17 cellular contexts compared by ENCODE assay signal in the genomic region with DNA sequence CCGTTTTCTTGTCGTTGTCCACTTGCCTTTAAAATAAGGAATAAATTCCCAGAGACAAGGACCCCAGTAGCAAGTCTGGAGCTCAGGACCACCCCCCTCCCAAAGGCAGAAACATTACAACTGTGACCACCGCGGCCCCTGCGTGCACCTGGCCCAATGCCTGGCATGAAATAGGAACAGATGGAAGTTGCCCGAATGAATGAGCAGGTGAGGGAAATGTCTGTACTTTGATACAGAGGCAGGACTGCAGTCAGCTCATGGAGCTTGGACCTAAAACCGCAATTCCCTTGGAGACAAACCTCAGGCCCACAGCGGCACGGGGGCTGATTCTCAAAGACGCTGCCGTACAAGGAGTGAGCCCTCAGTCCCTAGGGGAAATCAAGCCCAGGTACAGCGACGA. TPM values are rescaled to one million over a fixed set of nuclear protein-coding genes. Genes with fewer than 3 reads are reported as not detected.
DNase-seq lines count a peak whose midpoint lies in the region; ATAC-seq and TF ChIP-seq lines count a peak whose summit lies in the region.
"Had no signal": no experiment of that assay in that cellular context is flagged by ENCODE, and none has a peak within 500 bp of the region (broad histone marks: within the 10 kb centered on the region; RNA-seq: fewer than 3 reads in every experiment).

No MANE protein-coding gene starts in this region.

- H3K9me3 Mint-ChIP-seq in activated B cell treated with CpG ODN at 0.5 μM for 24 hours: no peaks in the 10 kb centered on the region
- no peaks in the 10 kb centered on the region for H3K9me3 Mint-ChIP-seq in naive B cell
- H3K9me3 Mint-ChIP-seq in GM23338: no peaks in the 10 kb centered on the region
- H3K9me3 Mint-ChIP-seq: activated naive CD8-positive, alpha-beta T cell treated with anti-CD3 and anti-CD28 coated beads, Interleukin-2, amount 10 ng/mL, durations not matched to agents 7 days and 5 days; activated T-helper 17 cell treated with anti-CD3 and anti-CD28 coated beads, Interleukin-2, amount 50 U/mL, for 72 hours; T-cell had no signal

- H3K36me3 ChIP-seq in left ventricle myocardium inferior: no peaks in the 10 kb centered on the region
- H3K36me3 ChIP-seq in GM23338 (ENCODE audit: insufficient read depth): no peaks in the 10 kb centered on the region

- H3K4me1 Mint-ChIP-seq in activated B cell treated with CpG ODN at 0.5 μM for 24 hours: peaks cover 69% of the 10 kb centered on the region
- peaks cover 59 to 74% (median 73%) of the 10 kb centered on the region in 3 donors for H3K4me1 Mint-ChIP-seq in naive B cell
- H3K4me1 Mint-ChIP-seq in GM23338: peaks cover 14% of the 10 kb centered on the region; the same call in 2 of the 3 replicates

- intact Hi-C loops in left ventricle myocardium inferior (cut with micrococcal nuclease): loop anchor here (5.0 kb wide), 1 partner anchor 199 kb away; a partner anchor contains a TSS
- intact Hi-C loops in Right ventricle myocardium superior (cut with DNase I): loop anchor here (2.0 kb wide), 1 partner anchor 201 kb away; no protein-coding TSS in a partner anchor
- intact Hi-C loops in activated B cell treated with CpG ODN at 0.5 μM for 24 hours (cut with micrococcal nuclease): loop anchor here (1.0 to 2.0 kb wide), 3 partner anchors 11 to 201 kb away; no protein-coding TSS in a partner anchor

- DNase-seq in left ventricle myocardium inferior (no peak), Right ventricle myocardium superior (no peak), activated B cell treated with CpG ODN at 0.5 μM for 24 hours (no peak), naive B cell (no peak), GF-D8 (lab: John Stamatoyannopoulos, UW) (no peak), GM23338 (ENCODE audit: low spot score) (no peak), GOT3 (lab: John Stamatoyannopoulos, UW) (no peak), MV-4-11 (lab: John Stamatoyannopoulos, UW) (no peak)
- DNase-seq: esophagus squamous epithelium had no signal

- no peaks in the 10 kb centered on the region for H3K9me3 ChIP-seq in left ventricle myocardium inferior (replicated peaks)
- H3K9me3 ChIP-seq: BE2C, Caco-2, esophagus squamous epithelium, gastroesophageal sphincter had no signal

- H3K4me3 ChIP-seq in left ventricle myocardium inferior (peak overlapping the region; percentile 21), GM23338 (no peak overlapping the region)
- H3K4me3 ChIP-seq: gastroesophageal sphincter, K562, lung had no signal

- no peaks in the 10 kb centered on the region for H3K27me3 ChIP-seq in left ventricle myocardium inferior (ENCODE audit: low read depth)
- no peaks in the 10 kb centered on the region for H3K27me3 ChIP-seq in GM23338 (ENCODE audit: insufficient read depth)
- H3K27me3 ChIP-seq: BE2C, esophagus squamous epithelium, gastroesophageal sphincter had no signal

- H3K79me2 ChIP-seq in GM23338 (replicated peaks; ENCODE audit: insufficient read depth): no peaks in the 10 kb centered on the region

- no peaks in the 10 kb centered on the region for H3K27me3 Mint-ChIP-seq in activated B cell treated with CpG ODN at 0.5 μM for 24 hours
- no peaks in the 10 kb centered on the region for H3K27me3 Mint-ChIP-seq in naive B cell
- peaks cover 19% of the 10 kb centered on the region for H3K27me3 Mint-ChIP-seq in GM23338 (ENCODE audit: insufficient read depth, low read depth, poor library complexity)
- H3K27me3 Mint-ChIP-seq: activated T-helper 17 cell treated with anti-CD3 and anti-CD28 coated beads, Interleukin-2, amount 50 U/mL, for 72 hours had no signal

- no peak overlapping the region for H3K4me2 ChIP-seq in GM23338

- TF ChIP-seq CTCF in left ventricle myocardium inferior (IDR thresholded peaks at IDR 0.05; ENCODE audit: borderline replicate concordance) (no peak), activated B cell treated with CpG ODN at 0.5 μM for 24 hours (IDR thresholded peaks at IDR 0.05) (no peak), GM23338 (conservative IDR thresholded peaks at IDR 0.05; ENCODE audit: low read depth in 2 of 2) (no peak)

- H3K4me1 ChIP-seq in left ventricle myocardium inferior: peaks cover 29% of the 10 kb centered on the region
- no peaks in the 10 kb centered on the region for H3K4me1 ChIP-seq in GM23338 (ENCODE audit: insufficient read depth)
- H3K4me1 ChIP-seq: Caco-2 had no signal

- no peaks in the 10 kb centered on the region for H4K20me1 ChIP-seq in GM23338 (replicated peaks; ENCODE audit: insufficient read depth)

- H3K27ac ChIP-seq in left ventricle myocardium inferior (replicated peaks) (no peak overlapping the region), GM23338 (ENCODE audit: low read depth) (no peak overlapping the region)
- H3K27ac ChIP-seq: esophagus squamous epithelium, gastroesophageal sphincter had no signal

- H3F3A ChIP-seq in GM23338 (replicated peaks; ENCODE audit: low read depth): no peaks in the 10 kb centered on the region

- H3K4me3 Mint-ChIP-seq in activated B cell treated with CpG ODN at 0.5 μM for 24 hours (peak overlapping the region; percentile 57), naive B cell (peak overlapping the region in 7 of 8 donors; percentile 53 to 89 (median 69)), GM23338 (no peak overlapping the region)
- H3K4me3 Mint-ChIP-seq: activated naive CD8-positive, alpha-beta T cell treated with anti-CD3 and anti-CD28 coated beads, Interleukin-2, amount 10 ng/mL, durations not matched to agents 7 days and 5 days; activated T-helper 17 cell treated with anti-CD3 and anti-CD28 coated beads, Interleukin-2, amount 50 U/mL, for 72 hours; T-cell had no signal

- no peak overlapping the region for H2AFZ ChIP-seq in GM23338

- H3K36me3 Mint-ChIP-seq in activated B cell treated with CpG ODN at 0.5 μM for 24 hours (ENCODE audit: low read depth) (peaks cover 63% of the 10 kb centered on the region), naive B cell (peaks cover 5 to 15% of the 10 kb centered on the region in 2 donors), GM23338 (ENCODE audit: low read depth) (peaks cover 12% of the 10 kb centered on the region; the same call in 2 of the 3 replicates)
- H3K36me3 Mint-ChIP-seq: activated naive CD8-positive, alpha-beta T cell treated with anti-CD3 and anti-CD28 coated beads, Interleukin-2, amount 10 ng/mL, durations not matched to agents 7 days and 5 days; T-cell had no signal

- no peak for ATAC-seq in Right ventricle myocardium superior (ENCODE audit: poor library complexity)
- ATAC-seq in activated B cell treated with CpG ODN at 0.5 μM for 24 hours (ENCODE audit: low read depth): no peak
- ATAC-seq in naive B cell (ENCODE audit: low read depth in 2 of 2): no peak
- no peak for ATAC-seq in GM23338

- POLR2A ChIA-PET in activated B cell treated with CpG ODN at 0.5 μM for 24 hours (lab: Charles Lee): interaction anchor here (0.5 to 2.8 kb wide), 4 partner anchors 11 to 1025 kb away, joined by 3 to 20 read pairs (median 4); no protein-coding TSS in a partner anchor

- CTCF ChIA-PET in activated B cell treated with CpG ODN at 0.5 μM for 24 hours (lab: Charles Lee): interaction anchor here (1.1 to 10.5 kb wide), 5 partner anchors 9 to 201 kb away, joined by 3 to 126 read pairs (median 4); no protein-coding TSS in a partner anchor

- no peaks in the 10 kb centered on the region for H3K9me2 ChIP-seq in GM23338 (ENCODE audit: insufficient read depth)

- H3K27ac Mint-ChIP-seq in activated B cell treated with CpG ODN at 0.5 μM for 24 hours: peak overlapping the region; percentile 66
- H3K27ac Mint-ChIP-seq in naive B cell: peak overlapping the region in 5 of 6 donors; percentile 44 to 88 (median 85)
- no peak overlapping the region; the same call in 1 of the 2 replicates for H3K27ac Mint-ChIP-seq in GM23338
- H3K27ac Mint-ChIP-seq: activated naive CD8-positive, alpha-beta T cell treated with anti-CD3 and anti-CD28 coated beads, Interleukin-2, amount 10 ng/mL, durations not matched to agents 7 days and 5 days; activated T-helper 17 cell treated with anti-CD3 and anti-CD28 coated beads, Interleukin-2, amount 50 U/mL, for 72 hours; T-cell had no signal

TF ChIP-seq in GM23338, 12 proteins besides CTCF, POLR2A, EP300 and RAD21 (continues in another document):
- TF ChIP-seq EZH2 (IDR thresholded peaks at IDR 0.05; ENCODE audit: low read depth, unreplicated experiment): no peak
- TF ChIP-seq EZH2phosphoT487 (IDR thresholded peaks at IDR 0.05; ENCODE audit: unreplicated experiment): no peak
- no peak for TF ChIP-seq NANOG (IDR thresholded peaks at IDR 0.05; ENCODE audit: borderline replicate concordance)
- TF ChIP-seq ZNF114 (CRISPR knock-in tag; IDR thresholded peaks at IDR 0.05): no peak
- no peak for TF ChIP-seq JUNB (IDR thresholded peaks at IDR 0.05; ENCODE audit: unreplicated experiment)

RNA-seq across cellular contexts. Expression of a gene that starts 55.3 kb away (rescaled TPM):
- 0.63 TPM for total RNA-seq in left ventricle myocardium inferior
- 0.94 TPM for total RNA-seq in Right ventricle myocardium superior
- not detected in 2 replicates for total RNA-seq in activated B cell treated with CpG ODN at 0.5 μM for 24 hours
- polyA plus RNA-seq in naive B cell (ENCODE audit: low read depth in 6 of 6): under 1 TPM in 1 of 6 donors, not detected in 5; 0.21 TPM
- total RNA-seq in GM23338 (2014; rRNA removed; shearing (Covaris generic)): 9.8 and 10.4 TPM in 2 replicates
- 2.6 and 2.8 TPM in 2 replicates for polyA plus RNA-seq in GM23338 (2016; fragmentation: Nextera tagmentation; extraction: Ambion mirVana)
- total RNA-seq: K562 had no signal
